ENCODE assay signal across 15 cellular contexts in the genomic region with DNA sequence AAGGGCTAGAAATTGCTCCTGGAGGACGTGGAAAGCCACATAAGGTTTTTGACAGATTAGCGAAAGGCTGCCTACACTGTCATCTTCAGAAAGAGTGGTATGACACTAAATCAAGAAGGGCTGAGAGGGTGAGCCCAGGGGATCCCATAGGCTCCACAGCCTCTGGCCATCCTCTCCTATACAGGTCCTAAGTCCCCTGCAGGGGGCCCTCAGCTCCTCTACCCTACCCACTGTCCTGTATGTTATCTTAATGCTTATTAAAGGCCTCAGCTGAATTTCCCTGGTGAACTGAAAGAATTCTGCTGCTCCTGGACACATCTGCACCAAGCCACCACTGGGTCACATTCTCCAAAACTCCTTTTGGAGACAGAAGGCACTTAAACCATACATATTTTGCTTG. TPM values are rescaled to one million over a fixed set of nuclear protein-coding genes. Genes with fewer than 3 reads are reported as not detected.
DNase-seq lines count a peak whose midpoint lies in the region; ATAC-seq lines count a peak whose summit lies in the region.
"Had no signal": no experiment of that assay in that cellular context is flagged by ENCODE, and none has a peak within 500 bp of the region (broad histone marks: within the 10 kb centered on the region; RNA-seq: fewer than 3 reads in every experiment).

No MANE protein-coding gene starts in this region.

- H3K9me3 Mint-ChIP-seq in CD4-positive, CD25-positive, alpha-beta regulatory T cell = peaks cover 0 to 2% (median 0%) of the 10 kb centered on the region in 7 donors
- no peaks in the 10 kb centered on the region for H3K9me3 Mint-ChIP-seq in CD4-positive, alpha-beta memory T cell
- no peaks in the 10 kb centered on the region for H3K9me3 Mint-ChIP-seq in activated T-helper 17 cell treated with anti-CD3 and anti-CD28 coated beads, Interleukin-2, amount 50 U/mL, for 72 hours
- no peaks in the 10 kb centered on the region for H3K9me3 Mint-ChIP-seq in stimulated activated effector memory CD8-positive, alpha-beta T cell treated with anti-CD3 and anti-CD28 coated beads, Interleukin-12 subunit alpha, Interleukin-12 subunit beta, amount 100 ng/mL, for 72 hours
- H3K9me3 Mint-ChIP-seq: H9 had no signal

- H3K27me3 Mint-ChIP-seq in CD4-positive, CD25-positive, alpha-beta regulatory T cell = no peaks in the 10 kb centered on the region
- no peaks in the 10 kb centered on the region for H3K27me3 Mint-ChIP-seq in CD4-positive, alpha-beta memory T cell
- H3K27me3 Mint-ChIP-seq in activated T-helper 17 cell treated with anti-CD3 and anti-CD28 coated beads, Interleukin-2, amount 50 U/mL, for 72 hours = no peaks in the 10 kb centered on the region

- no peak overlapping the region for H3K27ac ChIP-seq in CD4-positive, CD25-positive, alpha-beta regulatory T cell (ENCODE audit: insufficient read depth, low read length, poor library complexity, severe bottlenecking)
- H3K27ac ChIP-seq in CD4-positive, alpha-beta memory T cell (ENCODE audit: low read depth, low read length) = no peak overlapping the region
- H3K27ac ChIP-seq: A549, C4-2B had no signal

- peaks cover 27% of the 10 kb centered on the region for H3K36me3 Mint-ChIP-seq in CD4-positive, CD25-positive, alpha-beta regulatory T cell
- H3K36me3 Mint-ChIP-seq in CD4-positive, alpha-beta memory T cell = peaks cover 18 to 41% of the 10 kb centered on the region in 2 donors
- H3K36me3 Mint-ChIP-seq in activated T-helper 17 cell treated with anti-CD3 and anti-CD28 coated beads, Interleukin-2, amount 50 U/mL, for 72 hours (ENCODE audit: low read depth) = peaks cover 34% of the 10 kb centered on the region
- H3K36me3 Mint-ChIP-seq in stimulated activated effector memory CD8-positive, alpha-beta T cell treated with anti-CD3 and anti-CD28 coated beads, Interleukin-12 subunit alpha, Interleukin-12 subunit beta, amount 100 ng/mL, for 72 hours = peaks cover 7% of the 10 kb centered on the region

- POLR2A ChIA-PET in CD4-positive, alpha-beta memory T cell (lab: Charles Lee; ENCODE audit: partially characterized antibody) = interaction anchor here (2.5 kb wide), 1 partner anchor 24 kb away, joined by 5 read pairs; no protein-coding TSS in a partner anchor

- peak overlapping the region in 2 of 4 donors; percentile 21 to 37 for H3K4me3 Mint-ChIP-seq in CD4-positive, CD25-positive, alpha-beta regulatory T cell
- no peak overlapping the region for H3K4me3 Mint-ChIP-seq in CD4-positive, alpha-beta memory T cell
- H3K4me3 Mint-ChIP-seq in activated T-helper 17 cell treated with anti-CD3 and anti-CD28 coated beads, Interleukin-2, amount 50 U/mL, for 72 hours = no peak overlapping the region
- H3K4me3 Mint-ChIP-seq in stimulated activated effector memory CD8-positive, alpha-beta T cell treated with anti-CD3 and anti-CD28 coated beads, Interleukin-12 subunit alpha, Interleukin-12 subunit beta, amount 100 ng/mL, for 72 hours = no peak overlapping the region
- H3K4me3 Mint-ChIP-seq: H9 had no signal

- H3K4me1 ChIP-seq in CD4-positive, CD25-positive, alpha-beta regulatory T cell (ENCODE audit: control insufficient read depth, insufficient read depth, low read length, poor library complexity, severe bottlenecking) = peaks cover 34% of the 10 kb centered on the region
- H3K4me1 ChIP-seq in CD4-positive, alpha-beta memory T cell (ENCODE audit: insufficient read depth, low read length) = peaks cover 38% of the 10 kb centered on the region
- H3K4me1 ChIP-seq: A549, BE2C had no signal

- no peak for DNase-seq in CD4-positive, CD25-positive, alpha-beta regulatory T cell
- no peak for DNase-seq in CD4-positive, alpha-beta memory T cell
- DNase-seq in stimulated activated effector memory CD8-positive, alpha-beta T cell treated with anti-CD3 and anti-CD28 coated beads, Interleukin-12 subunit alpha, Interleukin-12 subunit beta, amount 100 ng/mL, for 72 hours (ENCODE audit: low spot score in 2 of 2) = no peak
- DNase-seq in activated CD4-positive, alpha-beta T cell treated with anti-CD3 and anti-CD28 coated beads for 1 hour = no peak
- no peak for DNase-seq in DMS79 treated with DMSO at 0.1 percent for 48 hours (lab: John Stamatoyannopoulos, UW)
- DNase-seq: BE2C, Calu3, DND-41, GDM1, GOT3, H9 had no signal

- CTCF ChIA-PET in CD4-positive, alpha-beta memory T cell (lab: Charles Lee; ENCODE audit: partially characterized antibody) = no interaction called here

- peak overlapping the region in 2 of 3 donors; percentile 47 to 83 for H3K27ac Mint-ChIP-seq in CD4-positive, CD25-positive, alpha-beta regulatory T cell
- peak overlapping the region in 5 of 7 donors; percentile 20 to 67 (median 47) for H3K27ac Mint-ChIP-seq in CD4-positive, alpha-beta memory T cell
- peak overlapping the region; percentile 68 for H3K27ac Mint-ChIP-seq in activated T-helper 17 cell treated with anti-CD3 and anti-CD28 coated beads, Interleukin-2, amount 50 U/mL, for 72 hours
- peak overlapping the region; percentile 53 for H3K27ac Mint-ChIP-seq in stimulated activated effector memory CD8-positive, alpha-beta T cell treated with anti-CD3 and anti-CD28 coated beads, Interleukin-12 subunit alpha, Interleukin-12 subunit beta, amount 100 ng/mL, for 72 hours

- peaks cover 16 to 70% (median 53%) of the 10 kb centered on the region in 4 donors for H3K4me1 Mint-ChIP-seq in CD4-positive, CD25-positive, alpha-beta regulatory T cell
- peaks cover 39 to 70% (median 57%) of the 10 kb centered on the region in 4 donors for H3K4me1 Mint-ChIP-seq in CD4-positive, alpha-beta memory T cell
- peaks cover 26% of the 10 kb centered on the region for H3K4me1 Mint-ChIP-seq in activated T-helper 17 cell treated with anti-CD3 and anti-CD28 coated beads, Interleukin-2, amount 50 U/mL, for 72 hours
- H3K4me1 Mint-ChIP-seq in stimulated activated effector memory CD8-positive, alpha-beta T cell treated with anti-CD3 and anti-CD28 coated beads, Interleukin-12 subunit alpha, Interleukin-12 subunit beta, amount 100 ng/mL, for 72 hours = peaks cover 33% of the 10 kb centered on the region

- H3K4me3 ChIP-seq in CD4-positive, CD25-positive, alpha-beta regulatory T cell (ENCODE audit: low read depth, low read length) = no peak overlapping the region
- no peak overlapping the region for H3K4me3 ChIP-seq in CD4-positive, alpha-beta memory T cell (ENCODE audit: low read length in 2 of 2)
- H3K4me3 ChIP-seq: A549 had no signal

- H3K9me3 ChIP-seq in CD4-positive, CD25-positive, alpha-beta regulatory T cell (ENCODE audit: control insufficient read depth in 2 of 2, low read length in 2 of 2) = no peaks in the 10 kb centered on the region
- H3K9me3 ChIP-seq in CD4-positive, alpha-beta memory T cell (ENCODE audit: control insufficient read depth in 1 of 2, low read length in 2 of 2) = no peaks in the 10 kb centered on the region
- H3K9me3 ChIP-seq: A549, BE2C had no signal

- H3K36me3 ChIP-seq in CD4-positive, CD25-positive, alpha-beta regulatory T cell (ENCODE audit: control insufficient read depth, insufficient read depth, low read length) = peaks cover 27% of the 10 kb centered on the region
- H3K36me3 ChIP-seq in CD4-positive, alpha-beta memory T cell (ENCODE audit: insufficient read depth, low read length) = peaks cover 11% of the 10 kb centered on the region

- no peaks in the 10 kb centered on the region for H3K27me3 ChIP-seq in CD4-positive, CD25-positive, alpha-beta regulatory T cell (ENCODE audit: control insufficient read depth, insufficient read depth, low read length)
- H3K27me3 ChIP-seq in CD4-positive, alpha-beta memory T cell (ENCODE audit: insufficient read depth, low read length) = no peaks in the 10 kb centered on the region
- H3K27me3 ChIP-seq: BE2C had no signal

- no peak for ATAC-seq in CD4-positive, CD25-positive, alpha-beta regulatory T cell (ENCODE audit: low read depth in 2 of 2)
- no peak for ATAC-seq in activated T-helper 17 cell treated with anti-CD3 and anti-CD28 coated beads, Interleukin-2, amount 50 U/mL, for 72 hours (replicated peaks)
- ATAC-seq in stimulated activated effector memory CD8-positive, alpha-beta T cell treated with anti-CD3 and anti-CD28 coated beads, Interleukin-12 subunit alpha, Interleukin-12 subunit beta, amount 100 ng/mL, for 72 hours = no peak
- ATAC-seq in HG03108 (IDR thresholded peaks at IDR 0.05; ENCODE audit: unreplicated experiment) = no peak
- ATAC-seq: A549 had no signal

- intact Hi-C loops in CD4-positive, alpha-beta memory T cell (cut with micrococcal nuclease) = no loop called here

RNA-seq across cellular contexts. Expression of a gene that starts 7.9 kb away (rescaled TPM):
- total RNA-seq in CD4-positive, CD25-positive, alpha-beta regulatory T cell = 55.6 TPM
- polyA plus RNA-seq in CD4-positive, CD25-positive, alpha-beta regulatory T cell = 10 to 100 TPM; 40.1 to 48.1 (median 42.4) TPM
- total RNA-seq in CD4-positive, alpha-beta memory T cell = 10 to 100 TPM; 60.2 to 63.1 TPM
- polyA plus RNA-seq in CD4-positive, alpha-beta memory T cell = 10 to 100 TPM; 19.4 to 23.9 TPM
- total RNA-seq in activated T-helper 17 cell treated with anti-CD3 and anti-CD28 coated beads, Interleukin-2, amount 50 U/mL, for 72 hours = 10 to 100 TPM; 19.3 to 22.4 TPM

RNA-seq across cellular contexts. Expression of a gene that starts 19.7 kb away (rescaled TPM):
- 397 TPM for total RNA-seq in CD4-positive, CD25-positive, alpha-beta regulatory T cell
- polyA plus RNA-seq in CD4-positive, CD25-positive, alpha-beta regulatory T cell = 10 to 100 TPM; 35.1 to 43.0 (median 38.5) TPM
- total RNA-seq in CD4-positive, alpha-beta memory T cell = 100 to 1,000 TPM; 225 to 237 TPM
- 10 to 100 TPM; 15.6 to 86.8 TPM for polyA plus RNA-seq in CD4-positive, alpha-beta memory T cell
- 100 to 1,000 TPM; 115 to 118 TPM for total RNA-seq in activated T-helper 17 cell treated with anti-CD3 and anti-CD28 coated beads, Interleukin-2, amount 50 U/mL, for 72 hours

RNA-seq across cellular contexts. Expression of a gene that starts 50.1 kb away (rescaled TPM):
- total RNA-seq in CD4-positive, CD25-positive, alpha-beta regulatory T cell = 6.9 TPM
- 1 to 10 TPM in 2 of 4 donors, under 1 TPM in 2; 0.70 to 1.8 (median 1.1) TPM for polyA plus RNA-seq in CD4-positive, CD25-positive, alpha-beta regulatory T cell
- 1 to 10 TPM; 2.6 to 2.7 TPM for total RNA-seq in CD4-positive, alpha-beta memory T cell
- 1 to 10 TPM in 1 of 2 donors, under 1 TPM in 1; 0.12 to 1.1 TPM for polyA plus RNA-seq in CD4-positive, alpha-beta memory T cell
- 1 to 10 TPM in 1 of 2 donors, under 1 TPM in 1; 0.43 to 1.5 TPM for total RNA-seq in activated T-helper 17 cell treated with anti-CD3 and anti-CD28 coated beads, Interleukin-2, amount 50 U/mL, for 72 hours
